Comparison of ENCODE assay signal across 22 cellular contexts in the genomic region with DNA sequence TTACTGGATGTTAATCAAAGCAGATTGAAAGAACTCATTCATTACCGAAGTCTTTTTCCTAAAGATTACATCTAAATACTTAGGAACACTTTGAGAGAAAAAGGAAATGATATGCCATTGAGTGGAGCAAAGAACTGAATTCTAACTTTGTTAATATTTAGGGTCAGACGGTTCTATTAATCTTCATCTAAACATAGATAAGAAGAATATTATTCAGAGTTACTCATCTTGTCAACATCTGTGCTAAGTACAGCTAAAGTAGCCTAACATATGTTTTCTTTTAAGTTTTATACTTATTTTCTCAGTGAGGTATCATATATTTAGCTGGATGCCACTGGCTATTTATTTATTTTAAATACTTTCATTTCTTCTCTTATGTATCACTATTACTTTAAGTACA.
"Had no signal": no experiment of that assay in that cellular context is flagged by ENCODE, and none has a peak within 500 bp of the region (broad histone marks: within the 10 kb centered on the region; RNA-seq: fewer than 3 reads in every experiment).

No MANE protein-coding gene starts in this region.

- H3K4me2 ChIP-seq: KMS-11, PC-9 had no signal

- H3K36me3 ChIP-seq: ascending aorta, MG63, WERI-Rb-1 had no signal

- H3K9ac ChIP-seq: KMS-11 had no signal

- ATAC-seq: activated CD8-positive, alpha-beta T cell treated with anti-CD3 and anti-CD28 coated beads for 36 hours; activated T-cell treated with anti-CD3 and anti-CD28 coated beads, Interleukin-2, amount 50 U/mL, for 72 hours; body of pancreas had no signal

- H3K9me3 ChIP-seq: ascending aorta, body of pancreas, MG63 had no signal

- H3K4me1 ChIP-seq: ascending aorta, body of pancreas had no signal

- H3K27me3 ChIP-seq: ascending aorta, body of pancreas, MG63 had no signal

- H2AFZ ChIP-seq: PC-9 had no signal

- H3K4me3 ChIP-seq: ascending aorta, body of pancreas, MG63, PC-9 had no signal

- DNase-seq: activated CD4-positive, alpha-beta T cell treated with anti-CD3 and anti-CD28 coated beads for 4 hours; activated CD8-positive, alpha-beta memory T cell treated with anti-CD3 and anti-CD28 coated beads, Interleukin-2, amount 50 U/mL, for 4 hours; activated CD8-positive, alpha-beta T cell treated with anti-CD3 and anti-CD28 coated beads for 36 hours; activated gamma-delta T cell treated with Interleukin-2 at 50 U/mL for 16 hours; activated naive CD4-positive, alpha-beta T cell treated with anti-CD3 and anti-CD28 coated beads, Interleukin-2, amount 50 U/mL, for 16 hours; activated T-cell treated with anti-CD3 and anti-CD28 coated beads, Interleukin-2, amount 50 U/mL, for 72 hours; amniotic stem cell; body of pancreas; MG63; MV-4-11; NCI-H1092 treated with DMSO at 0.1 percent for 48 hours; NCI-H1417 treated with DMSO at 0.1 percent for 48 hours; NCI-H1694; NCI-H2029; NCI-H510A treated with DMSO at 0.1 percent for 48 hours; NCI-H69; PC-9; SIG-M5; T-helper 1 cell; WERI-Rb-1 had no signal

- H3K27ac ChIP-seq: ascending aorta, body of pancreas, KMS-11, PC-9, WERI-Rb-1 had no signal
